ENCODE assay signal across 15 cellular contexts in the genomic region with DNA sequence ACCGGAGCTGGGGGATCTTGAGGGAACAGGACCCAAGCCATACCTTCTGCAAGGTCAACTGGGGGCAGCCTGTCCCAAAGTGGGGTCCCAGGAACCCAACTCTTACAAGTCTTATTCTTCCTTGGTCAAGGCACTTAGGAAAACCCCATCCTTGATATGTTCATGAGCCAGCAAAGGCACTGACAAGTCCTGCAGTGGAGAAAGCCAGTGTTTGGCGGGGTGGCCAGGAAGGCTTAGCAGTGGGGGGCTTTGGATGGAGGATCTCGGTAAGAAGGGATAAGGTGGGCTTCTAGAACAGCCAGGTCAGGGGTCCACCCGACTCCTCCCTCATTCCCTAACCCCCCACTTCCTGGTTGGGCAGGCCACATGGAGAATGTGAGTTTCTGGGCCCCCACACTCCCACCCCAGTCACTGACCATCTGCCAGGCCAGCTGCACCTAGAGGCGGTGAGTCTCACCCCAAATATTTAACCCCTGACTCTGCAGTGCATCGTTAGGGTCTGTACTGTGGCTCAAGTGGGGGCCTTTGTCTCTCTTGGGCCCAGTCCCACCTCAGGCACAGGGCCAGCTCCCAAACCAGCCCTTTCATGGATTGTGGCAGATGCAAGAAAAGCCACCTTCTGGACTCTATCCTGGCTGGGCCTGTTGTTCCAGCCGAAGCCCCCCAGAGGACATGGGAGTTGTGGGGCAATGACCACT. TPM values are rescaled to one million over a fixed set of nuclear protein-coding genes. Genes with fewer than 3 reads are reported as not detected.
"Had no signal": no experiment of that assay in that cellular context is flagged by ENCODE, and none has a peak within 500 bp of the region (broad histone marks: within the 10 kb centered on the region; RNA-seq: fewer than 3 reads in every experiment).

No MANE protein-coding gene starts in this region.

- H3K9me3 ChIP-seq: esophagus muscularis mucosa, ovary, testis had no signal

- H3K27ac Mint-ChIP-seq: activated T-cell treated with anti-CD3 and anti-CD28 coated beads, Interleukin-2, amount 50 U/mL, for 24 hours; nephron; stimulated activated naive CD8-positive, alpha-beta T cell treated with anti-CD3 and anti-CD28 coated beads, Interleukin-15, Interleukin-2, amounts not matched to agents 100 ng/mL and 50 ng/mL, for 24 hours had no signal

- H3K4me3 Mint-ChIP-seq: activated T-cell treated with anti-CD3 and anti-CD28 coated beads, Interleukin-2, amount 50 U/mL, for 24 hours; nephron; stimulated activated naive CD8-positive, alpha-beta T cell treated with anti-CD3 and anti-CD28 coated beads, Interleukin-15, Interleukin-2, amounts not matched to agents 100 ng/mL and 50 ng/mL, for 24 hours had no signal

- H3K4me3 ChIP-seq: esophagus muscularis mucosa, ovary, testis had no signal

- H3K9me3 Mint-ChIP-seq: activated naive CD4-positive, alpha-beta T cell treated with anti-CD3 and anti-CD28 coated beads, Interleukin-2, amount 50 U/mL, for 72 hours; activated T-cell treated with anti-CD3 and anti-CD28 coated beads, Interleukin-2, amount 50 U/mL, for 24 hours; nephron; stimulated activated naive CD8-positive, alpha-beta T cell treated with anti-CD3 and anti-CD28 coated beads, Interleukin-15, Interleukin-2, amounts not matched to agents 100 ng/mL and 50 ng/mL, for 24 hours had no signal

- H3K36me3 ChIP-seq: ovary had no signal

- DNase-seq: activated CD4-positive, alpha-beta T cell treated with anti-CD3 and anti-CD28 coated beads, Interleukin-2, amount 50 U/mL, for 1 hour; activated CD4-positive, CD25-positive, alpha-beta regulatory T cell; activated effector memory CD4-positive, alpha-beta T cell treated with anti-CD3 and anti-CD28 coated beads, Interleukin-2, amount 50 U/mL, for 16 hours; activated T-cell treated with anti-CD3 and anti-CD28 coated beads, Interleukin-2, amount 50 U/mL, for 24 hours; amygdala; head of caudate nucleus; ovary; stimulated activated CD4-positive, alpha-beta T cell treated with anti-CD3 and anti-CD28 coated beads, Interleukin-4, amount 100 ng/mL, for 1 hour; stimulated activated CD8-positive, alpha-beta memory T cell treated with anti-CD3 and anti-CD28 coated beads, Interleukin-4, amount 100 ng/mL, for 48 hours; testis had no signal

- H3K4me1 Mint-ChIP-seq: nephron had no signal

- H3K27me3 ChIP-seq: esophagus muscularis mucosa, ovary, testis had no signal

- H3K27ac ChIP-seq: ovary, testis had no signal

- H3K36me3 Mint-ChIP-seq: activated naive CD4-positive, alpha-beta T cell treated with anti-CD3 and anti-CD28 coated beads, Interleukin-2, amount 50 U/mL, for 72 hours had no signal

- H3K4me1 ChIP-seq: testis had no signal

- H3K27me3 Mint-ChIP-seq: stimulated activated naive CD8-positive, alpha-beta T cell treated with anti-CD3 and anti-CD28 coated beads, Interleukin-15, Interleukin-2, amounts not matched to agents 100 ng/mL and 50 ng/mL, for 24 hours had no signal

RNA-seq across cellular contexts. Expression of a gene that starts 22.3 kb away (rescaled TPM):
- total RNA-seq: activated naive CD4-positive, alpha-beta T cell treated with anti-CD3 and anti-CD28 coated beads, Interleukin-2, amount 50 U/mL, for 72 hours; T-helper 2 cell treated with Interferon-gamma antibody and Interleukin-4, amounts not matched to agents 100 ng/mL and 5 ng/mL, for 36 hours had no signal

RNA-seq across cellular contexts. Expression of a gene that starts 43.5 kb away (rescaled TPM):
- total RNA-seq: T-helper 2 cell treated with Interferon-gamma antibody and Interleukin-4, amounts not matched to agents 100 ng/mL and 5 ng/mL, for 36 hours had no signal
